Comparison of ENCODE assay signal across 8 cellular contexts in genomic region chr21:41879190-41879998, GRCh38. TPM values are rescaled to one million over a fixed set of nuclear protein-coding genes. Genes with fewer than 3 reads are reported as not detected.
DNase-seq lines count a peak whose midpoint lies in the region; ATAC-seq and TF ChIP-seq lines count a peak whose summit lies in the region.

Gene PRDM15 (minus strand): TSS chr21:41879344. CDS start chr21:41860363, 18,981 bp downstream.

- ATAC-seq in GM21528 (IDR thresholded peaks at IDR 0.05; ENCODE audit: low FRiP score, unreplicated experiment): peak; percentile 62

- H3K36me3 Mint-ChIP-seq in IgD-negative memory B cell: peaks cover 4% of the 10 kb centered on the region

- peak within 1 kb of the TSS; percentile 87 for H3K4me3 ChIP-seq in SJCRH30
- peak within 1 kb of the TSS; percentile 71 for H3K4me3 ChIP-seq in fibroblast of villous mesenchyme (ENCODE audit: low read depth, low read length)
- peak within 1 kb of the TSS; percentile 89 for H3K4me3 ChIP-seq in neuron (ENCODE audit: low read length)

- H3K4me1 ChIP-seq in SJCRH30: peaks cover 8% of the 10 kb centered on the region
- peaks cover 6% of the 10 kb centered on the region for H3K4me1 ChIP-seq in neuron (ENCODE audit: insufficient read depth, low read length)

- H3K27ac Mint-ChIP-seq in IgD-negative memory B cell: peak within 1 kb of the TSS; percentile 88 to 96 (median 96)

- peaks cover 22 to 31% (median 25%) of the 10 kb centered on the region in 3 donors for H3K4me1 Mint-ChIP-seq in IgD-negative memory B cell

- no peak for TF ChIP-seq CTCF in fibroblast of villous mesenchyme (IDR thresholded peaks at IDR 0.05; ENCODE audit: insufficient read depth, low read depth, low read length)

- H3K27me3 Mint-ChIP-seq in IgD-negative memory B cell: no peaks in the 10 kb centered on the region

- DNase-seq in DMS53 (lab: John Stamatoyannopoulos, UW) (peak; percentile 90), SJCRH30 (peak; percentile 75 to 83), activated gamma-delta T cell (lab: John Stamatoyannopoulos, UW) (peak; percentile 75), fibroblast of villous mesenchyme (ENCODE audit: low read depth) (peak; percentile 81), stromal cell of bone marrow (ENCODE audit: low read depth) (peak; percentile 67)

- H3K4me3 Mint-ChIP-seq in IgD-negative memory B cell: peak within 1 kb of the TSS; percentile 88 to 97 (median 94)

- H3K36me3 ChIP-seq in SJCRH30: no peaks in the 10 kb centered on the region
- no peaks in the 10 kb centered on the region for H3K36me3 ChIP-seq in neuron (ENCODE audit: insufficient read depth, low read length)

- no peaks in the 10 kb centered on the region for H3K9me3 ChIP-seq in SJCRH30 (replicated peaks)
- no peaks in the 10 kb centered on the region for H3K9me3 ChIP-seq in neuron (ENCODE audit: low read length)

- peak within 1 kb of the TSS; percentile 93 for H3K27ac ChIP-seq in SJCRH30

- peaks cover 3% of the 10 kb centered on the region; the same call in 1 of the 2 replicates for H3K27me3 ChIP-seq in SJCRH30
- H3K27me3 ChIP-seq in neuron (ENCODE audit: insufficient read depth, low read length): no peaks in the 10 kb centered on the region

- no peaks in the 10 kb centered on the region for H3K9me3 Mint-ChIP-seq in IgD-negative memory B cell

- H2AFZ ChIP-seq in neuron (ENCODE audit: low read depth, low read length): peak within 1 kb of the TSS; percentile 86

RNA-seq across cellular contexts. Expression of gene PRDM15, which starts in this region (rescaled TPM):
- 5.6 TPM for polyA plus RNA-seq in IgD-negative memory B cell
- total RNA-seq in SJCRH30 (2014; rRNA removed; shearing (Covaris generic)): 5.6 and 6.1 TPM in 2 replicates
- total RNA-seq in fibroblast of villous mesenchyme: 4.2 and 5.2 TPM in 2 replicates

Comparison
In these comparisons a context has a peak if more than half of its experiments do, and no peak if none do; other contexts are left out.
1. Peak in every context shown above with its lines: DNase-seq, ATAC-seq, H3K4me3 ChIP-seq and H3K27ac ChIP-seq.